In genomic region chr2:25711641-25712369, GRCh38 we compare ENCODE assay signal across 11 cellular contexts. TPM values are rescaled to one million over a fixed set of nuclear protein-coding genes. Genes with fewer than 3 reads are reported as not detected.
DNase-seq lines count a peak whose midpoint lies in the region; ATAC-seq and TF ChIP-seq lines count a peak whose summit lies in the region.
"Had no signal": no experiment of that assay in that cellular context is flagged by ENCODE, and none has a peak within 500 bp of the region (broad histone marks: within the 10 kb centered on the region; RNA-seq: fewer than 3 reads in every experiment).

No MANE protein-coding gene starts in this region.

- H3K4me3 Mint-ChIP-seq in activated T-helper 1 cell treated with anti-CD3 and anti-CD28 coated beads, Interleukin-12 subunit alpha, Interleukin-12 subunit beta, Interleukin-2, Interleukin-4 antibody, amounts not matched to agents 30 ng/mL and 10 ng/mL and 1 ng/mL, durations not matched to agents 14 hours and 24 hours and 36 hours: peak overlapping the region; percentile 19
- peak overlapping the region; percentile 83 for H3K4me3 Mint-ChIP-seq in memory B cell

- no peaks in the 10 kb centered on the region for H3K9me2 ChIP-seq in SK-N-SH

- no peaks in the 10 kb centered on the region for H3K36me3 ChIP-seq in heart right ventricle
- no peaks in the 10 kb centered on the region for H3K36me3 ChIP-seq in SK-N-SH (replicated peaks in 1 of 2; ENCODE audit: control insufficient read depth in 1 of 2, insufficient read depth in 2 of 2, low read length in 1 of 2)
- H3K36me3 ChIP-seq: BE2C had no signal

- no peak overlapping the region for H3K27ac ChIP-seq in right cardiac atrium (ENCODE audit: low read length)
- peak overlapping the region in 1 of 10 donors; percentile 76 for H3K27ac ChIP-seq in heart right ventricle
- no peak overlapping the region for H3K27ac ChIP-seq in SK-N-SH (ENCODE audit: low read depth in 2 of 2, low read length in 1 of 2)

- TF ChIP-seq CTCF in heart right ventricle (IDR thresholded peaks at IDR 0.05) (no peak), SK-N-SH (IDR thresholded peaks at IDR 0.05) (no peak)

- H4K20me1 ChIP-seq in SK-N-SH (ENCODE audit: insufficient read depth): no peaks in the 10 kb centered on the region

- DNase-seq in right cardiac atrium: no peak
- DNase-seq in heart right ventricle: no peak
- DNase-seq in activated T-helper 1 cell treated with anti-CD3 and anti-CD28 coated beads, Interleukin-12 subunit alpha, Interleukin-12 subunit beta, Interleukin-2, Interleukin-4 antibody, amounts not matched to agents 30 ng/mL and 10 ng/mL and 1 ng/mL, durations not matched to agents 14 hours and 24 hours and 36 hours (ENCODE audit: low spot score): no peak
- DNase-seq in memory B cell (ENCODE audit: low spot score in 2 of 2): no peak
- no peak for DNase-seq in SK-N-SH
- no peak for DNase-seq in retina
- DNase-seq: BE2C, NCI-H2029, SHP77 had no signal

- no peak overlapping the region for H3K9ac ChIP-seq in SK-N-SH

- no peaks in the 10 kb centered on the region for H3F3A ChIP-seq in SK-N-SH (replicated peaks; ENCODE audit: insufficient read depth)

- no peak overlapping the region for H2AFZ ChIP-seq in SK-N-SH (ENCODE audit: low read depth)

- peak overlapping the region; percentile 20 for H3K4me3 ChIP-seq in right cardiac atrium (ENCODE audit: low read length)
- peak overlapping the region in 3 of 10 donors; percentile 6 to 34 (median 20) for H3K4me3 ChIP-seq in heart right ventricle
- H3K4me3 ChIP-seq in SK-N-SH (ENCODE audit: low read depth in 2 of 2, low read length in 1 of 2): no peak overlapping the region

- H3K27ac Mint-ChIP-seq in activated T-helper 1 cell treated with anti-CD3 and anti-CD28 coated beads, Interleukin-12 subunit alpha, Interleukin-12 subunit beta, Interleukin-2, Interleukin-4 antibody, amounts not matched to agents 30 ng/mL and 10 ng/mL and 1 ng/mL, durations not matched to agents 14 hours and 24 hours and 36 hours: no peak overlapping the region
- no peak overlapping the region for H3K27ac Mint-ChIP-seq in memory B cell

- 11% methylated on average over 13 of the region's 13 CpGs for WGBS in right cardiac atrium
- WGBS in heart right ventricle, 2 donors: 24 to 33% methylated on average over 13 of the region's 13 CpGs
- WGBS in SK-N-SH (ENCODE audit: low lambda C conversion rate): 77% methylated on average over 13 of the region's 13 CpGs

- no peaks in the 10 kb centered on the region for H3K9me3 Mint-ChIP-seq in activated T-helper 1 cell treated with anti-CD3 and anti-CD28 coated beads, Interleukin-12 subunit alpha, Interleukin-12 subunit beta, Interleukin-2, Interleukin-4 antibody, amounts not matched to agents 30 ng/mL and 10 ng/mL and 1 ng/mL, durations not matched to agents 14 hours and 24 hours and 36 hours
- H3K9me3 Mint-ChIP-seq in memory B cell: no peaks in the 10 kb centered on the region

- TF ChIP-seq RAD21 in SK-N-SH (IDR thresholded peaks at IDR 0.05; ENCODE audit: low read length): no peak

- H3K4me2 ChIP-seq in SK-N-SH: no peak overlapping the region

- TF ChIP-seq EP300 in SK-N-SH (IDR thresholded peaks at IDR 0.05; ENCODE audit: borderline replicate concordance in 1 of 2, low read depth in 1 of 2, low read length in 1 of 2): no peak

- intact Hi-C loops in right cardiac atrium (cut with DNase I) (no loop called here), heart right ventricle (cut with DNase I) (no loop called here)
- intact Hi-C loops in activated T-helper 1 cell treated with anti-CD3 and anti-CD28 coated beads, Interleukin-12 subunit alpha, Interleukin-12 subunit beta, Interleukin-2, Interleukin-4 antibody, amounts not matched to agents 30 ng/mL and 10 ng/mL and 1 ng/mL, durations not matched to agents 14 hours and 24 hours and 36 hours (cut with micrococcal nuclease): no loop called here

- POLR2A ChIA-PET in SK-N-SH (lab: Yijun Ruan, JAX): no interaction called here

- no peaks in the 10 kb centered on the region for H3K36me3 Mint-ChIP-seq in activated T-helper 1 cell treated with anti-CD3 and anti-CD28 coated beads, Interleukin-12 subunit alpha, Interleukin-12 subunit beta, Interleukin-2, Interleukin-4 antibody, amounts not matched to agents 30 ng/mL and 10 ng/mL and 1 ng/mL, durations not matched to agents 14 hours and 24 hours and 36 hours (ENCODE audit: low read depth)
- peaks cover 2% of the 10 kb centered on the region for H3K36me3 Mint-ChIP-seq in memory B cell

- peaks cover 25% of the 10 kb centered on the region for H3K4me1 Mint-ChIP-seq in activated T-helper 1 cell treated with anti-CD3 and anti-CD28 coated beads, Interleukin-12 subunit alpha, Interleukin-12 subunit beta, Interleukin-2, Interleukin-4 antibody, amounts not matched to agents 30 ng/mL and 10 ng/mL and 1 ng/mL, durations not matched to agents 14 hours and 24 hours and 36 hours (ENCODE audit: low read depth)
- H3K4me1 Mint-ChIP-seq in memory B cell: peaks cover 16% of the 10 kb centered on the region

- ATAC-seq in right cardiac atrium (no peak), heart right ventricle (no peak), memory B cell (ENCODE audit: low read depth) (peak; percentile 8), HG03159 (IDR thresholded peaks at IDR 0.05; ENCODE audit: unreplicated experiment) (no peak), esophagus mucosa (no peak)

- H3K79me2 ChIP-seq in SK-N-SH (ENCODE audit: insufficient read depth): no peaks in the 10 kb centered on the region

- H3K9me3 ChIP-seq in right cardiac atrium (ENCODE audit: control insufficient read depth, low read length) (no peaks in the 10 kb centered on the region), heart right ventricle (no peaks in the 10 kb centered on the region), SK-N-SH (no peaks in the 10 kb centered on the region)
- H3K9me3 ChIP-seq: BE2C had no signal

- peaks cover 19% of the 10 kb centered on the region for H3K27me3 Mint-ChIP-seq in activated T-helper 1 cell treated with anti-CD3 and anti-CD28 coated beads, Interleukin-12 subunit alpha, Interleukin-12 subunit beta, Interleukin-2, Interleukin-4 antibody, amounts not matched to agents 30 ng/mL and 10 ng/mL and 1 ng/mL, durations not matched to agents 14 hours and 24 hours and 36 hours (ENCODE audit: insufficient read depth)
- peaks cover 11% of the 10 kb centered on the region for H3K27me3 Mint-ChIP-seq in memory B cell

- H3K4me1 ChIP-seq in right cardiac atrium (ENCODE audit: control insufficient read depth, insufficient read depth, low read length) (no peaks in the 10 kb centered on the region), heart right ventricle (peaks cover 0 to 14% (median 0%) of the 10 kb centered on the region in 9 donors), SK-N-SH (ENCODE audit: control insufficient read depth in 1 of 2, insufficient read depth in 2 of 2, low read depth in 1 of 2, low read length in 1 of 2) (no peaks in the 10 kb centered on the region; a peak in 1 of 4 replicates)
- H3K4me1 ChIP-seq: BE2C had no signal

- H3K27me3 ChIP-seq in right cardiac atrium (ENCODE audit: control insufficient read depth, insufficient read depth): no peaks in the 10 kb centered on the region
- H3K27me3 ChIP-seq in heart right ventricle: peaks cover 0 to 8% (median 0%) of the 10 kb centered on the region in 7 donors
- no peaks in the 10 kb centered on the region; the same call in 1 of the 2 replicates for H3K27me3 ChIP-seq in SK-N-SH (ENCODE audit: insufficient read depth)
- H3K27me3 ChIP-seq: BE2C had no signal

- CTCF ChIA-PET in SK-N-SH (lab: Yijun Ruan, JAX): interaction anchor here (15.3 kb wide), 1 partner anchor 12 kb away, joined by 172 read pairs; no protein-coding TSS in a partner anchor

TF ChIP-seq in SK-N-SH, 30 proteins besides CTCF, POLR2A, EP300 and RAD21 (continues in another document):
- TF ChIP-seq SMC3 (IDR thresholded peaks at IDR 0.05; ENCODE audit: low read depth, low read length) (no peak), ZBTB33 (IDR thresholded peaks at IDR 0.05; ENCODE audit: borderline replicate concordance, low read depth) (no peak), FOXM1 (IDR thresholded peaks at IDR 0.05; ENCODE audit: low read depth) (no peak), TAF1 (IDR thresholded peaks at IDR 0.05; ENCODE audit: borderline replicate concordance, low read depth, low read length) (no peak), MXI1 (IDR thresholded peaks at IDR 0.05; ENCODE audit: low read depth, low read length) (no peak), YY1 (IDR thresholded peaks at IDR 0.05; ENCODE audit: low read depth) (no peak), NFIC (IDR thresholded peaks at IDR 0.05; ENCODE audit: borderline replicate concordance) (no peak), GATA2 (CRISPR knock-in tag; IDR thresholded peaks at IDR 0.05) (no peak), NRF1 (IDR thresholded peaks at IDR 0.05; ENCODE audit: low read depth, low read length) (no peak), FOSL2 (IDR thresholded peaks at IDR 0.05; ENCODE audit: borderline replicate concordance, low read depth) (no peak), MAX (IDR thresholded peaks at IDR 0.05; ENCODE audit: low read depth) (no peak)

RNA-seq across cellular contexts. Expression of gene DTNB, which starts 38.4 kb away (rescaled TPM):
- 1 to 10 TPM; 5.6 to 8.1 (median 6.2) TPM for total RNA-seq in right cardiac atrium
- polyA plus RNA-seq in right cardiac atrium: 3.6 TPM
- total RNA-seq in heart right ventricle: 10 to 100 TPM in 4 of 10 donors, 1 to 10 TPM in 6; 4.3 to 11.3 (median 8.5) TPM
- 1 to 10 TPM; 2.8 to 7.2 TPM for polyA plus RNA-seq in heart right ventricle
- 28.8 and 28.9 TPM in 2 replicates for total RNA-seq in activated T-helper 1 cell treated with anti-CD3 and anti-CD28 coated beads, Interleukin-12 subunit alpha, Interleukin-12 subunit beta, Interleukin-2, Interleukin-4 antibody, amounts not matched to agents 30 ng/mL and 10 ng/mL and 1 ng/mL, durations not matched to agents 14 hours and 24 hours and 36 hours
- total RNA-seq in esophagus mucosa: 14.6 TPM
- 14.9 and 15.3 TPM in 2 replicates for polyA plus RNA-seq in SK-N-SH (2012; rRNA removed)
- 10.4 and 12.4 TPM in 2 replicates for polyA plus RNA-seq in SK-N-SH (2012; cell fraction: cytosol; rRNA removed)
- polyA plus RNA-seq in SK-N-SH (2012; cell fraction: nucleus; rRNA removed): 27.1 and 27.4 TPM in 2 replicates
